22 cellular contexts compared by ENCODE assay signal in the genomic region with DNA sequence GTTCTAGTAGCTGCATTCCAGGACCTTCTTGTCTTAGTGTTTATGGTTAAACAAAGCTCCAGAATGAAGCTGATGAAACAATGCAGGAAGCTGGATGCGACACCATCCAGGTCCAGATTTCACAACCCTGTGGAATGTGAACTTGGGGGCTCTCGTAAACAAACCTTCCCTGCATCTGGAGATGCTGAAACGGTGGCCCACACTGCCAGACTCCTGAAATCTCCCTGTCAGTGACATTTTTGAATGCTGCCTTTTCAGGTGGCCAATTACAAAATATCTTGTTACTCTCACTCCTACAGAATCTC. TPM values are rescaled to one million over a fixed set of nuclear protein-coding genes. Genes with fewer than 3 reads are reported as not detected.
"Had no signal": no experiment of that assay in that cellular context is flagged by ENCODE, and none has a peak within 500 bp of the region (broad histone marks: within the 10 kb centered on the region; RNA-seq: fewer than 3 reads in every experiment).

No MANE protein-coding gene starts in this region.

- H3K9me3 ChIP-seq: neutrophil, ovary, tibial artery, upper lobe of right lung had no signal

- H3K36me3 Mint-ChIP-seq: naive thymus-derived CD4-positive, alpha-beta T cell; stimulated activated effector memory CD8-positive, alpha-beta T cell treated with anti-CD3 and anti-CD28 coated beads, Interleukin-12 subunit alpha, Interleukin-12 subunit beta, amount 100 ng/mL, for 72 hours had no signal

- DNase-seq: cortex of kidney; effector CD8-positive, alpha-beta T cell; heart right ventricle; hypothalamus; left ventricle myocardium inferior; mesenchymal stem cell; naive thymus-derived CD4-positive, alpha-beta T cell; nephron progenitor cell; right cardiac atrium; stimulated activated CD4-positive, alpha-beta T cell treated with anti-CD3 and anti-CD28 coated beads, Interleukin-4, amount 100 ng/mL, for 1 hour; stimulated activated CD8-positive, alpha-beta memory T cell treated with anti-CD3 and anti-CD28 coated beads, Interleukin-4, amount 100 ng/mL, for 48 hours; stimulated activated naive CD8-positive, alpha-beta T cell treated with anti-CD3 and anti-CD28 coated beads, Interleukin-15, Interleukin-2, amounts not matched to agents 100 U/mL and 50 U/mL, for 24 hours; upper lobe of right lung had no signal

- H3K27ac Mint-ChIP-seq: naive thymus-derived CD4-positive, alpha-beta T cell; nephron progenitor cell; stimulated activated effector memory CD8-positive, alpha-beta T cell treated with anti-CD3 and anti-CD28 coated beads, Interleukin-12 subunit alpha, Interleukin-12 subunit beta, amount 100 ng/mL, for 72 hours had no signal

- ATAC-seq: esophagus mucosa; heart right ventricle; naive thymus-derived CD4-positive, alpha-beta T cell; right cardiac atrium; stimulated activated effector memory CD8-positive, alpha-beta T cell treated with anti-CD3 and anti-CD28 coated beads, Interleukin-12 subunit alpha, Interleukin-12 subunit beta, amount 100 ng/mL, for 72 hours; stimulated activated naive CD8-positive, alpha-beta T cell treated with anti-CD3 and anti-CD28 coated beads, Interleukin-15, Interleukin-2, amounts not matched to agents 100 U/mL and 50 U/mL, for 24 hours; upper lobe of right lung had no signal

- H3K27ac ChIP-seq: dorsolateral prefrontal cortex, heart right ventricle, left ventricle myocardium inferior, neutrophil, ovary, tibial artery, upper lobe of right lung had no signal

- H3K4me1 ChIP-seq: heart right ventricle, left ventricle myocardium inferior, tibial artery, upper lobe of right lung had no signal

- H3K27me3 ChIP-seq: neutrophil, ovary, tibial artery had no signal

- H3K4me3 ChIP-seq: dorsolateral prefrontal cortex, heart right ventricle, left ventricle myocardium inferior, lung, ovary, tibial artery, upper lobe of right lung had no signal

- H3K4me1 Mint-ChIP-seq: central memory CD8-positive, alpha-beta T cell; naive thymus-derived CD4-positive, alpha-beta T cell; nephron progenitor cell; stimulated activated effector memory CD8-positive, alpha-beta T cell treated with anti-CD3 and anti-CD28 coated beads, Interleukin-12 subunit alpha, Interleukin-12 subunit beta, amount 100 ng/mL, for 72 hours had no signal

- H3K36me3 ChIP-seq: heart right ventricle, left ventricle myocardium inferior, neutrophil, ovary, upper lobe of right lung had no signal

- H3K9me3 Mint-ChIP-seq: central memory CD8-positive, alpha-beta T cell; nephron progenitor cell; stimulated activated effector memory CD8-positive, alpha-beta T cell treated with anti-CD3 and anti-CD28 coated beads, Interleukin-12 subunit alpha, Interleukin-12 subunit beta, amount 100 ng/mL, for 72 hours had no signal

- H3K4me3 Mint-ChIP-seq: central memory CD8-positive, alpha-beta T cell; naive thymus-derived CD4-positive, alpha-beta T cell; nephron progenitor cell; stimulated activated effector memory CD8-positive, alpha-beta T cell treated with anti-CD3 and anti-CD28 coated beads, Interleukin-12 subunit alpha, Interleukin-12 subunit beta, amount 100 ng/mL, for 72 hours had no signal

RNA-seq across cellular contexts. Expression of gene VIPR2, which starts 18.8 kb away (rescaled TPM):
- total RNA-seq: fibroblast of lung had no signal
- polyA plus RNA-seq: fibroblast of lung; naive thymus-derived CD4-positive, alpha-beta T cell had no signal
